Comparison of ENCODE assay signal across 1 cellular context in the genomic region with DNA sequence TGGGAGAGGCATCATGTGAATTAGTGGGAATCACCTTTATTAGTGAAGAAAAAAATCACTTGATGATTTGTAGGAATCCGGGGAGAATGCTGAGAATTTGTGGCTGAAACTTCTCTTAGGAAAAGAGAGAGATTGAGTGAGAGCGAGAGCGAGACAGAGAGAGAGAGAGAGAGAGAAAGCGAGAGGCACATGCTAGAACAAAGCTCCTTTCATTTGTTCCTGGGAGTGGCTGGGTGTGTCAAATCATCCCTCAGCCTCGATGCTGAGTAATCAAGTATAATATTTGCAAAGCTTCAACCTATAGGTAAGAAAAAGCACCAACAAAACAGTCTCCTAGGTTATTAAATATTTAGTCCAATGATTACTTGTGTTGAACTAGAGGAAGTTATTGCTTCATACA.
TF ChIP-seq lines count a peak whose summit lies in the region.

No MANE protein-coding gene starts in this region.

TF ChIP-seq in SK-N-SH treated with all-trans-retinoic acid at 6 μM for 48 hours, 23 proteins besides CTCF, POLR2A, EP300 and RAD21 (continued from another document):
- TF ChIP-seq, protein P1, sequence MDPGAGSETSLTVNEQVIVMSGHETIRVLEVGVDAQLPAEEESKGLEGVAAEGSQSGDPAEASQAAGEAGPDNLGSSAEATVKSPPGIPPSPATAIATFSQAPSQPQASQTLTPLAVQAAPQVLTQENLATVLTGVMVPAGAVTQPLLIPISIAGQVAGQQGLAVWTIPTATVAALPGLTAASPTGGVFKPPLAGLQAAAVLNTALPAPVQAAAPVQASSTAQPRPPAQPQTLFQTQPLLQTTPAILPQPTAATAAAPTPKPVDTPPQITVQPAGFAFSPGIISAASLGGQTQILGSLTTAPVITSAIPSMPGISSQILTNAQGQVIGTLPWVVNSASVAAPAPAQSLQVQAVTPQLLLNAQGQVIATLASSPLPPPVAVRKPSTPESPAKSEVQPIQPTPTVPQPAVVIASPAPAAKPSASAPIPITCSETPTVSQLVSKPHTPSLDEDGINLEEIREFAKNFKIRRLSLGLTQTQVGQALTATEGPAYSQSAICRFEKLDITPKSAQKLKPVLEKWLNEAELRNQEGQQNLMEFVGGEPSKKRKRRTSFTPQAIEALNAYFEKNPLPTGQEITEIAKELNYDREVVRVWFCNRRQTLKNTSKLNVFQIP (CRISPR knock-in tag; IDR thresholded peaks at IDR 0.05; ENCODE audit: borderline replicate concordance, low read depth) = no peak
- TF ChIP-seq, protein P2, sequence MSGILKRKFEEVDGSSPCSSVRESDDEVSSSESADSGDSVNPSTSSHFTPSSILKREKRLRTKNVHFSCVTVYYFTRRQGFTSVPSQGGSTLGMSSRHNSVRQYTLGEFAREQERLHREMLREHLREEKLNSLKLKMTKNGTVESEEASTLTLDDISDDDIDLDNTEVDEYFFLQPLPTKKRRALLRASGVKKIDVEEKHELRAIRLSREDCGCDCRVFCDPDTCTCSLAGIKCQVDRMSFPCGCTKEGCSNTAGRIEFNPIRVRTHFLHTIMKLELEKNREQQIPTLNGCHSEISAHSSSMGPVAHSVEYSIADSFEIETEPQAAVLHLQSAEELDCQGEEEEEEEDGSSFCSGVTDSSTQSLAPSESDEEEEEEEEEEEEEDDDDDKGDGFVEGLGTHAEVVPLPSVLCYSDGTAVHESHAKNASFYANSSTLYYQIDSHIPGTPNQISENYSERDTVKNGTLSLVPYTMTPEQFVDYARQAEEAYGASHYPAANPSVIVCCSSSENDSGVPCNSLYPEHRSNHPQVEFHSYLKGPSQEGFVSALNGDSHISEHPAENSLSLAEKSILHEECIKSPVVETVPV (CRISPR knock-in tag; IDR thresholded peaks at IDR 0.05) = no peak
TF ChIP-seq in SK-N-SH treated with all-trans-retinoic acid at 6 μM for 48 hours: peak in this region for 0.
